21 cellular contexts compared by ENCODE assay signal in the genomic region with DNA sequence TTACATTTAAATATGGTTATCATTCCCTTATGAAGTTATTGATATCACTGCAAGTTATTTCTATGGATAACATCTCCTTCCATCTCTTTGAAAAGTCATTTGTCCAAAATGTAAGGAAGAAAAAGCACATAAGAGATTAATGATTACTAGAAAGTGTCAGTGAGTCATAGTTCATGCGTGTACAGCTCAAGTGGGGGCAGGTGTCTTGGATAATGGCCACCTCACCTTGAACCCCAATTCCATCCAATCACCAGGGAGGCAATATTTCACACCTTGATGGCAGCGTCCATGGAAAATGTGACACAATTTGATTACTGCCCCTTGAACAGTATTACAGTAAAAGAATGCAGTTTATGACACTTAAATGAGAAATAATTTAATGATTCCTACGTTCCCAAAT.
A peak's percentile ranks its signal among the peaks of the same experiment; 100 is the strongest.
DNase-seq lines count a peak whose midpoint lies in the region; ATAC-seq, FAIRE-seq and TF ChIP-seq lines count a peak whose summit lies in the region.
"Had no signal": no experiment of that assay in that cellular context is flagged by ENCODE, and none has a peak within 500 bp of the region (broad histone marks: within the 10 kb centered on the region; RNA-seq: fewer than 3 reads in every experiment).

No MANE protein-coding gene starts in this region.

- TF ChIP-seq RAD21 in liver (IDR thresholded peaks at IDR 0.05), result no peak
- TF ChIP-seq RAD21 in HepG2 (CRISPR knock-in tag; IDR thresholded peaks at IDR 0.05), result no peak

- ATAC-seq in HepG2 (no peak), body of pancreas (peak; percentile 59), left colon (peak; percentile 43)
- ATAC-seq: A549 had no signal

- H2AFZ ChIP-seq in HepG2 (ENCODE audit: low read length), result no peak overlapping the region
- H2AFZ ChIP-seq: GM23248 had no signal

- TF ChIP-seq CTCF in liver (IDR thresholded peaks at IDR 0.05; ENCODE audit: low read depth, low read length, missing input control), result no peak
- no peak for TF ChIP-seq CTCF in HepG2 (CRISPR knock-in tag; IDR thresholded peaks at IDR 0.05)
- no peak for TF ChIP-seq CTCF in body of pancreas (IDR thresholded peaks at IDR 0.05)
- TF ChIP-seq CTCF in testis (IDR thresholded peaks at IDR 0.05), result no peak

- H3K4me2 ChIP-seq in HepG2 (ENCODE audit: low read depth, low read length), result no peak overlapping the region
- H3K4me2 ChIP-seq: A549 had no signal

- WGBS in liver, result 45% methylated on average over 3 of the region's 3 CpGs
- 2% methylated on average over 3 of the region's 3 CpGs for WGBS in HepG2 (ENCODE audit: low lambda C conversion rate)
- 37 to 38% methylated on average over 3 of the region's 3 CpGs for WGBS in body of pancreas, 2 donors
- WGBS in small intestine, 3 donors, result 12 to 56% (median 22%) methylated on average over 3 of the region's 3 CpGs
- 73 to 83% methylated on average over 3 of the region's 3 CpGs for WGBS in testis, 2 donors

- TF ChIP-seq POLR2A in HepG2 (IDR thresholded peaks at IDR 0.05; ENCODE audit: insufficient read depth in 1 of 2, low read depth in 2 of 2, low read length in 2 of 2) (no peak), body of pancreas (IDR thresholded peaks at IDR 0.05) (no peak), testis (IDR thresholded peaks at IDR 0.05) (no peak)

- H3K79me2 ChIP-seq in HepG2 (ENCODE audit: insufficient read depth, low read length), result no peaks in the 10 kb centered on the region

- H3K9me3 ChIP-seq in liver (ENCODE audit: control insufficient read depth in 4 of 4, low read length in 3 of 4) (no peaks in the 10 kb centered on the region), HepG2 (ENCODE audit: low read length) (no peaks in the 10 kb centered on the region), body of pancreas (no peaks in the 10 kb centered on the region), small intestine (ENCODE audit: control insufficient read depth, low read depth) (no peaks in the 10 kb centered on the region), testis (no peaks in the 10 kb centered on the region)
- H3K9me3 ChIP-seq: A549, HAP-1 had no signal

- no peaks in the 10 kb centered on the region for H4K20me1 ChIP-seq in HepG2 (ENCODE audit: insufficient read depth, low read length)

- H3K9ac ChIP-seq in liver (ENCODE audit: low read depth in 1 of 2, low read length in 2 of 2) (no peak overlapping the region), HepG2 (ENCODE audit: insufficient read depth, low read depth, low read length) (no peak overlapping the region)
- H3K9ac ChIP-seq: GM23248 had no signal

- FAIRE-seq in HepG2 (lab: Jason Lieb, UNC) (no peak), small intestine (lab: Jason Lieb, UNC) (no peak)
- FAIRE-seq: G401.6, GM12891, GM19239 had no signal

- H3K36me3 ChIP-seq in liver (ENCODE audit: control insufficient read depth in 4 of 4, insufficient read depth in 3 of 4, low read depth in 1 of 4, low read length in 3 of 4) (no peaks in the 10 kb centered on the region), HepG2 (replicated peaks in 1 of 2; ENCODE audit: control insufficient read depth in 1 of 2, insufficient read depth in 2 of 2, low read length in 2 of 2) (no peaks in the 10 kb centered on the region), body of pancreas (replicated peaks in 1 of 2; ENCODE audit: insufficient read depth in 1 of 2, low read depth in 2 of 2) (no peaks in the 10 kb centered on the region), small intestine (ENCODE audit: control insufficient read depth in 2 of 2, insufficient read depth in 2 of 2, low read length in 2 of 2) (no peaks in the 10 kb centered on the region), testis (ENCODE audit: low read depth, missing control alignments) (no peaks in the 10 kb centered on the region)
- H3K36me3 ChIP-seq: HAP-1 had no signal

- H3K4me1 ChIP-seq in liver (ENCODE audit: control insufficient read depth in 4 of 4, insufficient read depth in 4 of 4, low read length in 3 of 4) (no peaks in the 10 kb centered on the region), HepG2 (ENCODE audit: insufficient read depth, low read length) (no peaks in the 10 kb centered on the region), body of pancreas (no peaks in the 10 kb centered on the region), small intestine (ENCODE audit: control insufficient read depth in 2 of 2, insufficient read depth in 1 of 2, low read depth in 1 of 2, low read length in 1 of 2) (no peaks in the 10 kb centered on the region), testis (peaks cover 3% of the 10 kb centered on the region)
- H3K4me1 ChIP-seq: A549, HAP-1 had no signal

- in situ Hi-C loops in HepG2 (cut with HindIII; ENCODE audit: extremely low pct_ligation_motif_present, low pct_unique_long_range_greater_than_20kb), result loop anchor here (25.0 kb wide), 1 partner anchor 775 kb away; no protein-coding TSS in a partner anchor

- no peak for TF ChIP-seq EP300 in HepG2 (IDR thresholded peaks at IDR 0.05; ENCODE audit: low read depth in 2 of 2, low read length in 2 of 2)
- TF ChIP-seq EP300 in HepG2 (CRISPR knock-in tag; IDR thresholded peaks at IDR 0.05; ENCODE audit: borderline replicate concordance), result no peak

- POLR2A ChIA-PET in HepG2 (lab: Yijun Ruan, JAX), result no interaction called here

- no peak overlapping the region for H3K27ac ChIP-seq in liver (ENCODE audit: low read depth in 1 of 2, low read length in 2 of 2)
- H3K27ac ChIP-seq in HepG2 (ENCODE audit: extremely low read length, insufficient read depth, low read length), result no peak overlapping the region
- H3K27ac ChIP-seq in body of pancreas, result no peak overlapping the region
- H3K27ac ChIP-seq in small intestine (ENCODE audit: low read depth in 1 of 2, low read length in 1 of 2), result no peak overlapping the region
- no peak overlapping the region for H3K27ac ChIP-seq in testis
- H3K27ac ChIP-seq: 22Rv1, A549, C4-2B, GM23248, HL-60 had no signal

- H3K4me3 ChIP-seq in liver (ENCODE audit: low read depth in 1 of 3, low read length in 3 of 3) (no peak overlapping the region), HepG2 (replicated peaks in 1 of 3; ENCODE audit: insufficient read depth in 1 of 3, low read depth in 2 of 3, low read length in 3 of 3) (no peak overlapping the region), body of pancreas (no peak overlapping the region), small intestine (ENCODE audit: low read depth in 1 of 2, low read length in 2 of 2) (no peak overlapping the region), testis (no peak overlapping the region)
- H3K4me3 ChIP-seq: A549, GM23248, HAP-1 had no signal

- intact Hi-C loops in HepG2 (cut with micrococcal nuclease; ENCODE audit: unreplicated experiment), result loop anchor here (5.0 kb wide), 1 partner anchor 355 kb away; no protein-coding TSS in a partner anchor
- intact Hi-C loops in body of pancreas (cut with DNase I), result no loop called here
- intact Hi-C loops in left colon (cut with DNase I, micrococcal nuclease), result no loop called here
- intact Hi-C loops in testis (cut with DNase I; ENCODE audit: low total_unique reads), result no loop called here

- H3K27me3 ChIP-seq in liver (ENCODE audit: control insufficient read depth in 4 of 4, insufficient read depth in 4 of 4, low read length in 3 of 4), result peaks cover 0 to 2% (median 0%) of the 10 kb centered on the region in 4 donors
- H3K27me3 ChIP-seq in HepG2 (ENCODE audit: control insufficient read depth in 1 of 2, insufficient read depth in 2 of 2, low read length in 2 of 2), result no peaks in the 10 kb centered on the region
- H3K27me3 ChIP-seq in body of pancreas, result no peaks in the 10 kb centered on the region
- H3K27me3 ChIP-seq in small intestine (ENCODE audit: control insufficient read depth in 2 of 2, insufficient read depth in 2 of 2, low read length in 2 of 2), result no peaks in the 10 kb centered on the region
- no peaks in the 10 kb centered on the region for H3K27me3 ChIP-seq in testis

- DNase-seq in HepG2 (ENCODE audit: low spot score) (no peak), body of pancreas (peak in 3 of 4 donors; percentile 18 to 51 (median 26)), left colon (no peak), small intestine (peak; percentile 83), superior temporal gyrus (ENCODE audit: extremely low spot score) (no peak), NOMO-1 treated with DMSO at 0.1 percent for 48 hours (lab: John Stamatoyannopoulos, UW; ENCODE audit: unreplicated experiment) (no peak), testis (no peak)
- DNase-seq: AML-193; Calu3; CD4-positive, alpha-beta T cell; GM23248; IMR-90 had no signal

- no TSS peak for BruUV-seq in HepG2 (replicated peaks; lab: Mats Ljungman, UMichigan)

- CTCF ChIA-PET in HepG2 (lab: Yijun Ruan, JAX; ENCODE audit: low intra/inter-chr PET ratio, low total read pairs), result no interaction called here

TF ChIP-seq in liver, 16 proteins besides CTCF, POLR2A, EP300 and RAD21:
- TF ChIP-seq SP1 (IDR thresholded peaks at IDR 0.05), result peak; percentile 19
- peak; percentile 53 to 59 for TF ChIP-seq RXRA (IDR thresholded peaks at IDR 0.05)
- TF ChIP-seq NR2F2 (IDR thresholded peaks at IDR 0.05), result no peak
- TF ChIP-seq TAF1 (conservative IDR thresholded peaks at IDR 0.05), result no peak
- TF ChIP-seq HNF4A (conservative IDR thresholded peaks at IDR 0.05), result peak in 1 of 2 donors; percentile 33
- peak; percentile 38 to 45 for TF ChIP-seq JUND (IDR thresholded peaks at IDR 0.05)
TF ChIP-seq in liver: peak in this region for 4.

TF ChIP-seq in HepG2, 621 proteins besides CTCF, POLR2A, EP300 and RAD21 (continues in another document):
- TF ChIP-seq ZNF878 (CRISPR knock-in tag; IDR thresholded peaks at IDR 0.05), result no peak
- TF ChIP-seq ZNF460 (CRISPR knock-in tag; IDR thresholded peaks at IDR 0.05; ENCODE audit: borderline replicate concordance), result no peak
- TF ChIP-seq ZEB1 (IDR thresholded peaks at IDR 0.05; ENCODE audit: insufficient replicate concordance, low read depth), result no peak
- no peak for TF ChIP-seq ARID2 (CRISPR knock-in tag; IDR thresholded peaks at IDR 0.05; ENCODE audit: borderline replicate concordance)
- TF ChIP-seq ZNF510 (CRISPR knock-in tag; IDR thresholded peaks at IDR 0.05; ENCODE audit: low read depth), result no peak
- no peak for TF ChIP-seq ZNF354B (CRISPR knock-in tag; IDR thresholded peaks at IDR 0.05)
- no peak for TF ChIP-seq ATAD3A (CRISPR knock-in tag; IDR thresholded peaks at IDR 0.05)
- no peak for TF ChIP-seq TSC22D2 (CRISPR knock-in tag; IDR thresholded peaks at IDR 0.05; ENCODE audit: borderline replicate concordance)
- TF ChIP-seq, protein P1, sequence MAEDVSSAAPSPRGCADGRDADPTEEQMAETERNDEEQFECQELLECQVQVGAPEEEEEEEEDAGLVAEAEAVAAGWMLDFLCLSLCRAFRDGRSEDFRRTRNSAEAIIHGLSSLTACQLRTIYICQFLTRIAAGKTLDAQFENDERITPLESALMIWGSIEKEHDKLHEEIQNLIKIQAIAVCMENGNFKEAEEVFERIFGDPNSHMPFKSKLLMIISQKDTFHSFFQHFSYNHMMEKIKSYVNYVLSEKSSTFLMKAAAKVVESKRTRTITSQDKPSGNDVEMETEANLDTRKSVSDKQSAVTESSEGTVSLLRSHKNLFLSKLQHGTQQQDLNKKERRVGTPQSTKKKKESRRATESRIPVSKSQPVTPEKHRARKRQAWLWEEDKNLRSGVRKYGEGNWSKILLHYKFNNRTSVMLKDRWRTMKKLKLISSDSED (CRISPR knock-in tag; IDR thresholded peaks at IDR 0.05), result no peak
- no peak for TF ChIP-seq ATF7-NPFF (CRISPR knock-in tag; IDR thresholded peaks at IDR 0.05; ENCODE audit: low read depth)
- TF ChIP-seq ZNF501 (CRISPR knock-in tag; IDR thresholded peaks at IDR 0.05), result no peak
- TF ChIP-seq ZNF549 (CRISPR knock-in tag; IDR thresholded peaks at IDR 0.05), result no peak
- TF ChIP-seq ZBTB21 (CRISPR knock-in tag; IDR thresholded peaks at IDR 0.05), result no peak

Comparison
In these comparisons a context has a peak if more than half of its experiments do, and no peak if none do; other contexts are left out.
1. DNase-seq: peak in body of pancreas (3 of 4) and small intestine (single experiment); none in HepG2 (single experiment), left colon (0 of 2), superior temporal gyrus (single experiment), NOMO-1 treated with DMSO at 0.1 percent for 48 hours (single experiment) and testis (single experiment).